Comparison of ENCODE assay signal across 9 cellular contexts in genomic region chr3:5140230-5140621, GRCh38. TPM values are rescaled to one million over a fixed set of nuclear protein-coding genes. Genes with fewer than 3 reads are reported as not detected.
DNase-seq lines count a peak whose midpoint lies in the region; ATAC-seq and TF ChIP-seq lines count a peak whose summit lies in the region.
"Had no signal": no experiment of that assay in that cellular context is flagged by ENCODE, and none has a peak within 500 bp of the region (broad histone marks: within the 10 kb centered on the region; RNA-seq: fewer than 3 reads in every experiment).

No MANE protein-coding gene starts in this region.

- H3K4me1 ChIP-seq in skeletal muscle tissue (ENCODE audit: control insufficient read depth in 3 of 3, insufficient read depth in 3 of 3, low read length in 3 of 3), result peaks cover 26 to 36% (median 27%) of the 10 kb centered on the region in 3 donors

- DNase-seq in MV-4-11 (lab: John Stamatoyannopoulos, UW), result peak; percentile 47
- DNase-seq in erythroblast (lab: John Stamatoyannopoulos, UW), result no peak
- no peak for DNase-seq in hepatic stellate cell (ENCODE audit: low spot score)
- DNase-seq in dedifferentiated amniotic fluid mesenchymal stem cell (ENCODE audit: extremely low spot score), result no peak
- DNase-seq in ureter (ENCODE audit: low spot score), result no peak
- DNase-seq: DMS79 had no signal

- no peaks in the 10 kb centered on the region for H3K27me3 ChIP-seq in skeletal muscle tissue (ENCODE audit: control insufficient read depth in 3 of 3, insufficient read depth in 3 of 3, low read length in 3 of 3)

- ATAC-seq in GM18909 (IDR thresholded peaks at IDR 0.05; ENCODE audit: poor library complexity, unreplicated experiment) (peak; percentile 61), HG02610 (IDR thresholded peaks at IDR 0.05; ENCODE audit: unreplicated experiment) (peak; percentile 58)

- H3K36me3 ChIP-seq in skeletal muscle tissue (ENCODE audit: control insufficient read depth in 3 of 3, insufficient read depth in 3 of 3, low read length in 3 of 3), result no peaks in the 10 kb centered on the region

- no peak overlapping the region for H3K9ac ChIP-seq in skeletal muscle tissue (ENCODE audit: low read depth in 1 of 3, low read length in 3 of 3)

- no peaks in the 10 kb centered on the region for H3K9me3 ChIP-seq in skeletal muscle tissue (ENCODE audit: control insufficient read depth in 3 of 3, low read length in 3 of 3)

- no peak for TF ChIP-seq POLR2A in erythroblast (IDR thresholded peaks at IDR 0.05; ENCODE audit: low read length)

- peak overlapping the region; percentile 12 for H3K27ac ChIP-seq in skeletal muscle tissue (ENCODE audit: low read depth, low read length)

- H3K4me3 ChIP-seq in skeletal muscle tissue (ENCODE audit: low read length in 3 of 3), result no peak overlapping the region

RNA-seq across cellular contexts. Expression of gene ARL8B, which starts 18.1 kb away (rescaled TPM):
- total RNA-seq in skeletal muscle tissue, result 59.0 TPM
- 70.4 TPM for total RNA-seq in ureter

RNA-seq across cellular contexts. Expression of gene EDEM1, which starts 47.3 kb away (rescaled TPM):
- total RNA-seq in skeletal muscle tissue (5.7 TPM), ureter (57.3 TPM)
